Comparison of ENCODE assay signal across 12 cellular contexts in genomic region chr5:96924016-96924443, GRCh38. TPM values are rescaled to one million over a fixed set of nuclear protein-coding genes. Genes with fewer than 3 reads are reported as not detected.
DNase-seq lines count a peak whose midpoint lies in the region; ATAC-seq and TF ChIP-seq lines count a peak whose summit lies in the region.
"Had no signal": no experiment of that assay in that cellular context is flagged by ENCODE, and none has a peak within 500 bp of the region (broad histone marks: within the 10 kb centered on the region; RNA-seq: fewer than 3 reads in every experiment).

No MANE protein-coding gene starts in this region.

- peak overlapping the region; percentile 58 for H3K9ac ChIP-seq in OCI-LY1 (ENCODE audit: low read length)

- no peak for TF ChIP-seq CTCF in OCI-LY1 (IDR thresholded peaks at IDR 0.05; ENCODE audit: low read length)
- no peak for TF ChIP-seq CTCF in choroid plexus epithelial cell (conservative IDR thresholded peaks at IDR 0.05; ENCODE audit: low read depth, low read length)
- no peak for TF ChIP-seq CTCF in psoas muscle (IDR thresholded peaks at IDR 0.05)

- H3K36me3 Mint-ChIP-seq in activated CD4-positive, alpha-beta T cell treated with anti-CD3 and anti-CD28 coated beads, Interleukin-2, amount 10 ng/mL, durations not matched to agents 24 days and 14 days (ENCODE audit: low read depth), result peaks cover 41% of the 10 kb centered on the region

- intact Hi-C loops in activated CD4-positive, alpha-beta T cell treated with anti-CD3 and anti-CD28 coated beads, Interleukin-2, amount 10 ng/mL, durations not matched to agents 24 days and 14 days (cut with micrococcal nuclease), result no loop called here
- intact Hi-C loops in psoas muscle (cut with DNase I), result loop anchor here in 1 of 2 donors (5.0 kb wide), 1 partner anchor 37 kb away; no protein-coding TSS in a partner anchor

- H3K4me3 Mint-ChIP-seq in activated CD4-positive, alpha-beta T cell treated with anti-CD3 and anti-CD28 coated beads, Interleukin-2, amount 10 ng/mL, durations not matched to agents 24 days and 14 days, result peak overlapping the region; percentile 5

- peak overlapping the region; percentile 71 for H3K4me2 ChIP-seq in OCI-LY1 (ENCODE audit: low read length)

- no peaks in the 10 kb centered on the region for H3K9me2 ChIP-seq in OCI-LY1 (ENCODE audit: low read depth, low read length)

- H3K27me3 ChIP-seq in OCI-LY1 (ENCODE audit: insufficient read depth, low read length) (no peaks in the 10 kb centered on the region), psoas muscle (ENCODE audit: insufficient read depth in 3 of 3, low read length in 2 of 3) (no peaks in the 10 kb centered on the region)

- H3K4me1 ChIP-seq in OCI-LY1 (ENCODE audit: insufficient read depth, low read length, severe bottlenecking) (peaks cover 73% of the 10 kb centered on the region), psoas muscle (peaks cover 34% of the 10 kb centered on the region)

- H3K27me3 Mint-ChIP-seq in activated CD4-positive, alpha-beta T cell treated with anti-CD3 and anti-CD28 coated beads, Interleukin-2, amount 10 ng/mL, durations not matched to agents 24 days and 14 days, result no peaks in the 10 kb centered on the region

- peak overlapping the region; percentile 88 for H3K27ac ChIP-seq in OCI-LY1 (ENCODE audit: low read depth, low read length, poor library complexity, severe bottlenecking)
- H3K27ac ChIP-seq in psoas muscle, result peak overlapping the region; percentile 89
- H3K27ac ChIP-seq: SK-N-MC had no signal

- H3K9me3 Mint-ChIP-seq in activated CD4-positive, alpha-beta T cell treated with anti-CD3 and anti-CD28 coated beads, Interleukin-2, amount 10 ng/mL, durations not matched to agents 24 days and 14 days, result no peaks in the 10 kb centered on the region

- no peak overlapping the region for H2AFZ ChIP-seq in OCI-LY1 (ENCODE audit: low read length)

- peaks cover 29% of the 10 kb centered on the region for H3K4me1 Mint-ChIP-seq in activated CD4-positive, alpha-beta T cell treated with anti-CD3 and anti-CD28 coated beads, Interleukin-2, amount 10 ng/mL, durations not matched to agents 24 days and 14 days

- DNase-seq in activated CD4-positive, alpha-beta T cell treated with anti-CD3 and anti-CD28 coated beads, Interleukin-2, amount 10 ng/mL, durations not matched to agents 24 days and 14 days, result no peak
- no peak for DNase-seq in activated CD4-positive, alpha-beta T cell treated with anti-CD3 and anti-CD28 coated beads, Interleukin-2, amount 50 U/mL, for 48 hours
- peak; percentile 39 for DNase-seq in choroid plexus epithelial cell (ENCODE audit: low read depth)
- no peak for DNase-seq in psoas muscle
- DNase-seq in stimulated activated CD4-positive, alpha-beta T cell treated with anti-CD3 and anti-CD28 coated beads, Interleukin-15, amount 100 ng/mL, for 24 hours, result no peak
- no peak for DNase-seq in retina
- DNase-seq: NCI-H1105, small intestine had no signal

- no peaks in the 10 kb centered on the region for H3K9me3 ChIP-seq in OCI-LY1 (ENCODE audit: low read length)
- no peaks in the 10 kb centered on the region for H3K9me3 ChIP-seq in psoas muscle

- H3K79me2 ChIP-seq in OCI-LY1 (ENCODE audit: insufficient read depth, low read length), result no peaks in the 10 kb centered on the region

- WGBS in psoas muscle, 3 donors, result 26 to 44% (median 35%) methylated on average over 3 of the region's 3 CpGs

- no peaks in the 10 kb centered on the region for H4K20me1 ChIP-seq in OCI-LY1 (ENCODE audit: insufficient read depth, low read length)

- no peaks in the 10 kb centered on the region for H3K36me3 ChIP-seq in OCI-LY1 (ENCODE audit: insufficient read depth, low read length)
- no peaks in the 10 kb centered on the region for H3K36me3 ChIP-seq in psoas muscle (ENCODE audit: insufficient read depth in 1 of 2, low read depth in 1 of 2)

- ATAC-seq in psoas muscle (peak in 1 of 4 donors; percentile 36), HG02938 (IDR thresholded peaks at IDR 0.05; ENCODE audit: unreplicated experiment) (no peak)

- H3K4me3 ChIP-seq in OCI-LY1 (ENCODE audit: low read depth, low read length, poor library complexity, severe bottlenecking), result peak overlapping the region; percentile 44
- H3K4me3 ChIP-seq in choroid plexus epithelial cell (ENCODE audit: low read depth, low read length), result no peak overlapping the region
- H3K4me3 ChIP-seq in psoas muscle, result no peak overlapping the region
- H3K4me3 ChIP-seq: lung, SK-N-MC had no signal

- peak overlapping the region; percentile 64 for H3K27ac Mint-ChIP-seq in activated CD4-positive, alpha-beta T cell treated with anti-CD3 and anti-CD28 coated beads, Interleukin-2, amount 10 ng/mL, durations not matched to agents 24 days and 14 days

- H3F3A ChIP-seq in OCI-LY1 (ENCODE audit: insufficient read depth, low read length), result peaks cover 13% of the 10 kb centered on the region; the same call in 1 of the 2 replicates

RNA-seq across cellular contexts. Expression of gene LNPEP, which starts 11.8 kb away (rescaled TPM):
- total RNA-seq in activated CD4-positive, alpha-beta T cell treated with anti-CD3 and anti-CD28 coated beads, Interleukin-2, amount 10 ng/mL, durations not matched to agents 24 days and 14 days, result 38.2 and 39.4 TPM in 2 replicates
- 10 to 100 TPM; 30.4 to 62.8 (median 45.4) TPM for total RNA-seq in psoas muscle
- 10 to 100 TPM in 1 of 3 donors, 1 to 10 TPM in 2; 4.1 to 12.4 (median 4.3) TPM for polyA plus RNA-seq in psoas muscle

RNA-seq across cellular contexts. Expression of gene ERAP2, which starts 47.7 kb away (rescaled TPM):
- total RNA-seq in activated CD4-positive, alpha-beta T cell treated with anti-CD3 and anti-CD28 coated beads, Interleukin-2, amount 10 ng/mL, durations not matched to agents 24 days and 14 days, result 48.9 and 51.3 TPM in 2 replicates
- 1 to 10 TPM; 3.0 to 6.4 (median 3.2) TPM for total RNA-seq in psoas muscle
- 1 to 10 TPM in 1 of 3 donors, under 1 TPM in 2; 0.23 to 4.4 (median 0.55) TPM for polyA plus RNA-seq in psoas muscle
